12 cellular contexts compared by ENCODE assay signal in genomic region chr3:52218953-52219650, GRCh38. TPM values are rescaled to one million over a fixed set of nuclear protein-coding genes. Genes with fewer than 3 reads are reported as not detected.
DNase-seq lines count a peak whose midpoint lies in the region; ATAC-seq and TF ChIP-seq lines count a peak whose summit lies in the region.
"Had no signal": no experiment of that assay in that cellular context is flagged by ENCODE, and none has a peak within 500 bp of the region (broad histone marks: within the 10 kb centered on the region; RNA-seq: fewer than 3 reads in every experiment).

No MANE protein-coding gene starts in this region.

- H3K4me1 Mint-ChIP-seq in IgD-negative memory B cell (peaks cover 38 to 54% (median 44%) of the 10 kb centered on the region in 3 donors), nephron (peaks cover 33% of the 10 kb centered on the region)

- intact Hi-C loops in vagina (cut with DNase I) = loop anchor here (5.0 kb wide), 1 partner anchor 53 kb away; no protein-coding TSS in a partner anchor

- DNase-seq in dermis microvascular lymphatic vessel endothelial cell (ENCODE audit: low read depth in 2 of 2) (peak; percentile 64 to 83), inferior parietal cortex (ENCODE audit: extremely low spot score) (no peak), vagina (ENCODE audit: extremely low spot score in 2 of 2) (no peak), GDM1 (lab: John Stamatoyannopoulos, UW) (no peak)
- DNase-seq: NCI-H187 treated with DMSO at 0.1 percent for 48 hours had no signal

- H3K27ac Mint-ChIP-seq in IgD-negative memory B cell (peak overlapping the region; percentile 47 to 86 (median 56)), nephron (peak overlapping the region; percentile 73 to 89 (median 82))

- H3K4me1 ChIP-seq in BLaER1 = peaks cover 81% of the 10 kb centered on the region
- H3K4me1 ChIP-seq in vagina = peaks cover 46% of the 10 kb centered on the region

- no peaks in the 10 kb centered on the region for H3K9me3 ChIP-seq in BLaER1
- H3K9me3 ChIP-seq in vagina = no peaks in the 10 kb centered on the region

- H3K4me2 ChIP-seq in BLaER1 = peak overlapping the region; percentile 80

- H3K36me3 ChIP-seq in BLaER1 (peaks cover 50% of the 10 kb centered on the region), vagina (peaks cover 0 to 12% of the 10 kb centered on the region in 2 donors)

- no peak for ATAC-seq in GM18520 (IDR thresholded peaks at IDR 0.05; ENCODE audit: unreplicated experiment)
- ATAC-seq: left lobe of liver had no signal

- TF ChIP-seq CTCF in nephron (IDR thresholded peaks at IDR 0.05; ENCODE audit: unreplicated experiment in 3 of 3) (no peak), vagina (IDR thresholded peaks at IDR 0.05) (no peak)

- H3K4me3 Mint-ChIP-seq in IgD-negative memory B cell (peak overlapping the region in 3 of 4 donors; percentile 16 to 91 (median 72)), nephron (no peak overlapping the region)

- H3K4me3 ChIP-seq in BLaER1 (peak overlapping the region; percentile 6; the same call in 1 of the 2 replicates), vagina (no peak overlapping the region)

- H3K36me3 Mint-ChIP-seq in IgD-negative memory B cell (peaks cover 2% of the 10 kb centered on the region), nephron (ENCODE audit: low read depth) (peaks cover 22% of the 10 kb centered on the region)

- H3K9me3 Mint-ChIP-seq in IgD-negative memory B cell = no peaks in the 10 kb centered on the region
- H3K9me3 Mint-ChIP-seq in nephron = no peaks in the 10 kb centered on the region
- H3K9me3 Mint-ChIP-seq: activated T-helper 1 cell treated with anti-CD3 and anti-CD28 coated beads, Interleukin-12 subunit alpha, Interleukin-12 subunit beta, Interleukin-2, Interleukin-4 antibody, amounts not matched to agents 30 ng/mL and 10 ng/mL and 1 ng/mL, durations not matched to agents 14 hours and 24 hours and 36 hours had no signal

- H3K27ac ChIP-seq in BLaER1 = peak overlapping the region; percentile 57
- no peak overlapping the region for H3K27ac ChIP-seq in vagina

- peak overlapping the region; percentile 7; the same call in 1 of the 2 replicates for H3K9ac ChIP-seq in BLaER1

- H3K27me3 Mint-ChIP-seq in IgD-negative memory B cell (peaks cover 2% of the 10 kb centered on the region), nephron (ENCODE audit: low read depth) (peaks cover 3% of the 10 kb centered on the region)

- H3K27me3 ChIP-seq in BLaER1 = no peaks in the 10 kb centered on the region
- H3K27me3 ChIP-seq in vagina = no peaks in the 10 kb centered on the region

- H4K20me1 ChIP-seq in BLaER1 = no peaks in the 10 kb centered on the region

- no peak for TF ChIP-seq POLR2A in vagina (IDR thresholded peaks at IDR 0.05)

RNA-seq across cellular contexts. Expression of gene TLR9, which starts 6.3 kb away (rescaled TPM):
- polyA plus RNA-seq in IgD-negative memory B cell = 10.4 TPM
- not detected in 2 replicates for total RNA-seq in dermis microvascular lymphatic vessel endothelial cell
- not detected for total RNA-seq in vagina
- total RNA-seq: left lobe of liver, SK-MEL-5 had no signal

RNA-seq across cellular contexts. Expression of gene TWF2, which starts 19.9 kb away (rescaled TPM):
- 108 TPM for polyA plus RNA-seq in IgD-negative memory B cell
- total RNA-seq in dermis microvascular lymphatic vessel endothelial cell (128 and 132 TPM in 2 replicates), vagina (93.8 TPM)

RNA-seq across cellular contexts. Expression of gene ALAS1, which starts 21.1 kb away (rescaled TPM):
- 24.8 TPM for polyA plus RNA-seq in IgD-negative memory B cell
- total RNA-seq in dermis microvascular lymphatic vessel endothelial cell (43.9 and 46.0 TPM in 2 replicates), vagina (41.5 TPM)

RNA-seq across cellular contexts. Expression of gene PPM1M, which starts 26.5 kb away (rescaled TPM):
- polyA plus RNA-seq in IgD-negative memory B cell = 51.3 TPM
- total RNA-seq in dermis microvascular lymphatic vessel endothelial cell (11.2 and 13.7 TPM in 2 replicates), vagina (25.0 TPM)

RNA-seq across cellular contexts. Expression of gene WDR82, which starts 59.3 kb away (rescaled TPM):
- 55.0 TPM for polyA plus RNA-seq in IgD-negative memory B cell
- total RNA-seq in dermis microvascular lymphatic vessel endothelial cell (75.5 and 93.7 TPM in 2 replicates), vagina (44.4 TPM)

Comparison
In these comparisons a context has a peak if more than half of its experiments do, and no peak if none do; other contexts are left out.
1. H3K4me3 Mint-ChIP-seq: peak in IgD-negative memory B cell (3 of 4); none in nephron (0 of 3).
2. DNase-seq: peak in dermis microvascular lymphatic vessel endothelial cell (2 of 2); none in inferior parietal cortex (single experiment), vagina (0 of 2) and GDM1 (single experiment).